Comparison of ENCODE assay signal across 8 cellular contexts in the genomic region with DNA sequence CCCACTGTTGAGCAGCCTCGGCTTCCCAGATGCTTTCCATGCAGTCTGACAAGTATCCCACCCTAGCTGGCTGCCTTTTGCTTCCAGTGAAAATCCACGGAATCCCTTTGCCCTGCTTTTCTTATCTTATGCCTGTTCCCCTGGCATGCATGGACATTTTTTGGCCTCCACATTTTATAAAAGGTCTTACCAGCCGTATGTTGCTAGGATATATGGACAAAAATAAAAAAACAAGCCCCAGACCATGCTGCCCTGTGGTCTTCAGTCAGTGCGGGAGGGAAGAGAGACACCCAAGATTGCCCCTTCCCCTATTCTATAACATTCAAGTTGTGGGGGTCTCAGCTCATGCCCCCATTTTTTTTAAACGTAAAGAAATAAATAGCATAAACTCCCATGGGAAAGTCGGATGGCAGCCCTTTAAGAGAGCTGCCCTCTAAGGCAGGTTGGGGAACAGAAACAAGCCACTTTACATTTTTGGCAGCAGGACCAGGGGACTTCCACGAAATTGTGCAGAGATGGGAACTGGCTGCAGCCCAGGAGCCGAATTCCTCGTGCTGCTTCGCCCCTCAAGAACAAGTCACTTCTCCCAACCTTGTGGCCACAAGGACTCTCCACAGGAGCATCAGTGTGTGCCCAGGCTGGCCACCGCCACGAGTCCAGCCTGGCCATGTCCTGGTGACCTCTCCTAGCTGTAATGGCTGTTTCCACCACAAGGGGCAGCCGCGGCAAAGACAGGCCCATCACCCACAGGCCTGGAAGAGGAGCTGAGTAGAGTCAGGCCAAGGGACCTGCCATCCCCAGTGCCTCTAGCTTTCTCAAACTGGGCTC.
A peak's percentile ranks its signal among the peaks of the same experiment; 100 is the strongest.
DNase-seq lines count a peak whose midpoint lies in the region; ATAC-seq and TF ChIP-seq lines count a peak whose summit lies in the region.

No MANE protein-coding gene starts in this region.

- no peak overlapping the region for H3K9ac ChIP-seq in DND-41 (ENCODE audit: low read depth, low read length)
- no peak overlapping the region for H3K9ac ChIP-seq in GM23248
- H3K9ac ChIP-seq in OCI-LY1 (ENCODE audit: low read length), result no peak overlapping the region

- WGBS in GM23248 (ENCODE audit: low coverage in 1 of 2, low lambda C conversion rate in 2 of 2, missing lambda C conversion rate in 2 of 2), 2 experiments, result 25 to 28% methylated on average over 14 of the region's 14 CpGs
- 12 to 22% methylated on average over 14 of the region's 14 CpGs for WGBS in heart right ventricle, 2 donors

- no peaks in the 10 kb centered on the region for H3K36me3 Mint-ChIP-seq in activated naive CD4-positive, alpha-beta T cell treated with anti-CD3 and anti-CD28 coated beads, Interleukin-2, amount 10 ng/mL, durations not matched to agents 7 days and 5 days
- H3K36me3 Mint-ChIP-seq in progenitor cell of endocrine pancreas (ENCODE audit: insufficient read depth), result no peaks in the 10 kb centered on the region

- CTCF ChIA-PET in activated naive CD4-positive, alpha-beta T cell treated with anti-CD3 and anti-CD28 coated beads, Interleukin-2, amount 10 ng/mL, durations not matched to agents 7 days and 5 days (lab: Charles Lee), result interaction anchor here (0.6 to 3.0 kb wide), 11 partner anchors 9 to 304 kb away, joined by 3 to 10 read pairs (median 3); no protein-coding TSS in a partner anchor

- peaks cover 6% of the 10 kb centered on the region for H3K27me3 Mint-ChIP-seq in activated naive CD4-positive, alpha-beta T cell treated with anti-CD3 and anti-CD28 coated beads, Interleukin-2, amount 10 ng/mL, durations not matched to agents 7 days and 5 days
- peaks cover 16% of the 10 kb centered on the region for H3K27me3 Mint-ChIP-seq in progenitor cell of endocrine pancreas

- ATAC-seq in DND-41 (ENCODE audit: insufficient read depth, low read depth) (peak; percentile 62; the same call in 2 of the 3 replicates), heart right ventricle (peak; percentile 92 to 98 (median 96)), GM18861 (IDR thresholded peaks at IDR 0.05; ENCODE audit: unreplicated experiment) (no peak)

- TF ChIP-seq CTCF in DND-41 (IDR thresholded peaks at IDR 0.05; ENCODE audit: borderline replicate concordance, extremely low read depth, low read length, poor library complexity, severe bottlenecking) (peak; percentile 66), OCI-LY1 (IDR thresholded peaks at IDR 0.05; ENCODE audit: low read length) (peak; percentile 75), heart right ventricle (IDR thresholded peaks at IDR 0.05) (peak; percentile 81 to 92 (median 88)), progenitor cell of endocrine pancreas (IDR thresholded peaks at IDR 0.05; ENCODE audit: unreplicated experiment) (peak; percentile 76)

- H3K9me3 ChIP-seq in DND-41 (ENCODE audit: insufficient read depth, low read length, severe bottlenecking), result no peaks in the 10 kb centered on the region
- H3K9me3 ChIP-seq in GM23248 (ENCODE audit: low read depth), result no peaks in the 10 kb centered on the region
- H3K9me3 ChIP-seq in OCI-LY1 (ENCODE audit: low read length), result no peaks in the 10 kb centered on the region
- H3K9me3 ChIP-seq in heart right ventricle, result no peaks in the 10 kb centered on the region

- H3K27me3 ChIP-seq in DND-41 (ENCODE audit: insufficient read depth, low read length, poor library complexity) (no peaks in the 10 kb centered on the region), GM23248 (replicated peaks; ENCODE audit: insufficient read depth) (no peaks in the 10 kb centered on the region), OCI-LY1 (ENCODE audit: insufficient read depth, low read length) (no peaks in the 10 kb centered on the region; the same call in 1 of the 2 replicates), heart right ventricle (no peaks in the 10 kb centered on the region)

- H3K9me3 Mint-ChIP-seq in activated naive CD4-positive, alpha-beta T cell treated with anti-CD3 and anti-CD28 coated beads, Interleukin-2, amount 10 ng/mL, durations not matched to agents 7 days and 5 days, result no peaks in the 10 kb centered on the region
- no peaks in the 10 kb centered on the region for H3K9me3 Mint-ChIP-seq in progenitor cell of endocrine pancreas (ENCODE audit: low read depth)

- H3K4me1 ChIP-seq in DND-41 (ENCODE audit: insufficient read depth, low read length) (peaks cover 13% of the 10 kb centered on the region), GM23248 (ENCODE audit: insufficient read depth) (no peaks in the 10 kb centered on the region), OCI-LY1 (ENCODE audit: insufficient read depth, low read length, severe bottlenecking) (no peaks in the 10 kb centered on the region), heart right ventricle (peaks cover 0 to 16% (median 11%) of the 10 kb centered on the region in 9 donors)

- H2AFZ ChIP-seq in DND-41 (ENCODE audit: low read depth, low read length) (no peak overlapping the region), GM23248 (no peak overlapping the region), OCI-LY1 (ENCODE audit: low read length) (no peak overlapping the region)

- H3K4me2 ChIP-seq in DND-41 (ENCODE audit: insufficient read depth, low read length), result no peak overlapping the region
- no peak overlapping the region for H3K4me2 ChIP-seq in GM23248 (ENCODE audit: unreplicated experiment)
- no peak overlapping the region for H3K4me2 ChIP-seq in OCI-LY1 (ENCODE audit: low read length)

- DNase-seq in DND-41, result peak; percentile 35
- DNase-seq in GM23248, result peak; percentile 46
- peak; percentile 63 for DNase-seq in activated naive CD4-positive, alpha-beta T cell treated with anti-CD3 and anti-CD28 coated beads, Interleukin-2, amount 10 ng/mL, durations not matched to agents 7 days and 5 days
- peak; percentile 80 to 88 for DNase-seq in heart right ventricle
- peak; percentile 74 for DNase-seq in progenitor cell of endocrine pancreas (ENCODE audit: low spot score, unreplicated experiment)
- DNase-seq in OCI-M2 (lab: John Stamatoyannopoulos, UW; ENCODE audit: unreplicated experiment), result no peak

- H3K27ac ChIP-seq in DND-41 (ENCODE audit: low read length), result no peak overlapping the region
- no peak overlapping the region for H3K27ac ChIP-seq in GM23248
- H3K27ac ChIP-seq in OCI-LY1 (ENCODE audit: low read depth, low read length, poor library complexity, severe bottlenecking), result no peak overlapping the region
- peak overlapping the region; percentile 53 to 82 (median 71) for H3K27ac ChIP-seq in heart right ventricle

- H3K4me1 Mint-ChIP-seq in activated naive CD4-positive, alpha-beta T cell treated with anti-CD3 and anti-CD28 coated beads, Interleukin-2, amount 10 ng/mL, durations not matched to agents 7 days and 5 days, result no peaks in the 10 kb centered on the region
- peaks cover 11% of the 10 kb centered on the region for H3K4me1 Mint-ChIP-seq in progenitor cell of endocrine pancreas (ENCODE audit: low read depth)

- intact Hi-C loops in heart right ventricle (cut with DNase I), result loop anchor here in 9 of 10 donors (2.0 to 10.0 kb wide), 9 partner anchors 32 to 176 kb away; no protein-coding TSS in a partner anchor

- H4K20me1 ChIP-seq in DND-41 (ENCODE audit: insufficient read depth, low read length), result no peaks in the 10 kb centered on the region
- no peaks in the 10 kb centered on the region for H4K20me1 ChIP-seq in GM23248 (ENCODE audit: insufficient read depth)
- no peaks in the 10 kb centered on the region for H4K20me1 ChIP-seq in OCI-LY1 (ENCODE audit: insufficient read depth, low read length)

- no peak overlapping the region for H3K4me3 Mint-ChIP-seq in activated naive CD4-positive, alpha-beta T cell treated with anti-CD3 and anti-CD28 coated beads, Interleukin-2, amount 10 ng/mL, durations not matched to agents 7 days and 5 days
- H3K4me3 Mint-ChIP-seq in progenitor cell of endocrine pancreas (ENCODE audit: low read depth), result no peak overlapping the region

- no peaks in the 10 kb centered on the region for H3K36me3 ChIP-seq in DND-41 (ENCODE audit: insufficient read depth, low read length)
- no peaks in the 10 kb centered on the region for H3K36me3 ChIP-seq in GM23248 (ENCODE audit: low read depth)
- no peaks in the 10 kb centered on the region for H3K36me3 ChIP-seq in OCI-LY1 (ENCODE audit: insufficient read depth, low read length)
- no peaks in the 10 kb centered on the region for H3K36me3 ChIP-seq in heart right ventricle

- H3K79me2 ChIP-seq in DND-41 (ENCODE audit: insufficient read depth, low read length) (no peaks in the 10 kb centered on the region), GM23248 (ENCODE audit: insufficient read depth) (no peaks in the 10 kb centered on the region), OCI-LY1 (ENCODE audit: insufficient read depth, low read length) (no peaks in the 10 kb centered on the region)

- H3K4me3 ChIP-seq in DND-41 (ENCODE audit: low read depth in 1 of 2, low read length in 2 of 2) (no peak overlapping the region), GM23248 (no peak overlapping the region), OCI-LY1 (ENCODE audit: low read depth, low read length, poor library complexity, severe bottlenecking) (no peak overlapping the region), heart right ventricle (peak overlapping the region in 3 of 10 donors; percentile 8 to 25 (median 13))

- H3K27ac Mint-ChIP-seq in activated naive CD4-positive, alpha-beta T cell treated with anti-CD3 and anti-CD28 coated beads, Interleukin-2, amount 10 ng/mL, durations not matched to agents 7 days and 5 days, result no peak overlapping the region
- H3K27ac Mint-ChIP-seq in progenitor cell of endocrine pancreas, result no peak overlapping the region

- in situ Hi-C loops in GM23248 (cut with MboI), result no loop called here

- H3F3A ChIP-seq in GM23248 (ENCODE audit: insufficient read depth) (no peaks in the 10 kb centered on the region), OCI-LY1 (ENCODE audit: insufficient read depth, low read length) (no peaks in the 10 kb centered on the region)

- H3K9me2 ChIP-seq in GM23248 (ENCODE audit: insufficient read depth) (no peaks in the 10 kb centered on the region), OCI-LY1 (ENCODE audit: low read depth, low read length) (no peaks in the 10 kb centered on the region)

Comparison
In these comparisons a context has a peak if more than half of its experiments do, and no peak if none do; other contexts are left out.
1. H3K27ac ChIP-seq: peak in heart right ventricle (10 of 10); none in DND-41 (single experiment), GM23248 (single experiment) and OCI-LY1 (single experiment).
2. Peak in every context shown above with its lines, with median percentiles within 50 percentile points of each other: CTCF ChIP-seq.